In the genomic region with DNA sequence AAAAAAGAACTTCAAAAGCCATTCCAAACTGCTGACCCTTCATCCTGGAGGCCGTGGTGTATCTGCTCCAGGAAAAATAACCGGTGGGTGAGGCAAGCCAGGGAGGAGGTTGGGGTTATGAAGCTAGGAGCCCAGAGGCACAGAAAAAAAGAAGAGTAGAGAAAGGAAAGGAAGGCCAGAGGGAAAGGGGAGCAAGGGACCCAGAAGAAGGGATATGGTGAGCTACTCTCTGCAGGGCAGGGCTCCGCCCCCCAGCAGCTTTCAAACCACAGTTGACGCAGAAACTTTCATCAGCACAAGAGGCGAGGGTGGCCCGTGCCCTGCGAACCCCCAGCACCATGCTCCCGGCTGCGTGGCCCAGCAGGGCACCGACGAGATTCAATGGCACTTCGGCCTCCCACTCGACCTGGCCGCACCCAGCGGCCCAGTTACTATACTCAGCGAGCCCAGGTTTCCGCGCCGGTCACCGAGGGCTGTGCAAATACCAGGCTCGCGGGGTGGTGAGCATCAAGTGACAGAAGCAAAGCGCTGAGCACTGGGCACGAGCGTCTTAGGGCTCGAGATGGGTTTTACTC, we compare ENCODE assay signal across 8 cellular contexts. TPM values are rescaled to one million over a fixed set of nuclear protein-coding genes. Genes with fewer than 3 reads are reported as not detected.
DNase-seq lines count a peak whose midpoint lies in the region; ATAC-seq and TF ChIP-seq lines count a peak whose summit lies in the region.

No MANE protein-coding gene starts in this region.

- peak; percentile 78 for DNase-seq in GM06990 (ENCODE audit: extremely low read depth, insufficient read length)
- DNase-seq in HuH-7.5 (ENCODE audit: low spot score), result peak; percentile 40
- peak; percentile 60 for DNase-seq in T-helper 22 cell (ENCODE audit: low read depth)
- DNase-seq in astrocyte of the cerebellum (ENCODE audit: low read depth), result peak; percentile 18
- DNase-seq in smooth muscle cell of the brain vasculature (ENCODE audit: low read depth, low spot score), result peak; percentile 35
- no peak for DNase-seq in cerebellum (ENCODE audit: low spot score)

- H3K9me3 ChIP-seq in iPS-18a (ENCODE audit: control insufficient read depth, low read depth, low read length), result no peaks in the 10 kb centered on the region

- in situ Hi-C loops in astrocyte of the cerebellum (cut with HindIII; ENCODE audit: low sequenced_read_pairs), result no loop called here

- peak; percentile 53 for ATAC-seq in GM21619 (IDR thresholded peaks at IDR 0.05; ENCODE audit: unreplicated experiment)

- H3K36me3 ChIP-seq in GM06990 (ENCODE audit: control insufficient read depth, insufficient read depth, low read length) (no peaks in the 10 kb centered on the region; the same call in 1 of the 2 replicates), iPS-18a (ENCODE audit: control insufficient read depth, low read depth, low read length) (peaks cover 31% of the 10 kb centered on the region)

- no peak for TF ChIP-seq CTCF in GM06990 (IDR thresholded peaks at IDR 0.05; ENCODE audit: insufficient read depth, low read length, poor library complexity, severe bottlenecking)
- no peak for TF ChIP-seq CTCF in astrocyte of the cerebellum (IDR thresholded peaks at IDR 0.05; ENCODE audit: low read depth, low read length, missing control alignments)

- peak overlapping the region; percentile 95 for H3K9ac ChIP-seq in iPS-18a (ENCODE audit: low read length)

- H3K27ac ChIP-seq in iPS-18a (ENCODE audit: low read length), result peak overlapping the region; percentile 4

- H3K4me3 ChIP-seq in GM06990 (replicated peaks; ENCODE audit: low read depth, low read length) (peak overlapping the region; percentile 76), astrocyte of the cerebellum (ENCODE audit: low read depth, low read length) (peak overlapping the region; percentile 78), iPS-18a (ENCODE audit: low read length) (peak overlapping the region; percentile 77)

- H3K27me3 ChIP-seq in GM06990 (replicated peaks; ENCODE audit: control insufficient read depth, insufficient read depth, low read length) (no peaks in the 10 kb centered on the region), iPS-18a (ENCODE audit: control insufficient read depth, insufficient read depth, low read length) (no peaks in the 10 kb centered on the region)

- peaks cover 17% of the 10 kb centered on the region for H3K4me1 ChIP-seq in iPS-18a (ENCODE audit: control insufficient read depth, low read depth, low read length)

RNA-seq across cellular contexts. Expression of gene MCM6, which starts 0.7 kb away (rescaled TPM):
- 18.2 TPM for total RNA-seq in cerebellum

RNA-seq across cellular contexts. Expression of gene LCT, which starts 38.6 kb away (rescaled TPM):
- total RNA-seq in cerebellum, result 0.09 TPM
